ENCODE assay signal across 17 cellular contexts in genomic region chr3:194884649-194885315, GRCh38.
DNase-seq lines count a peak whose midpoint lies in the region; ATAC-seq and TF ChIP-seq lines count a peak whose summit lies in the region.
"Had no signal": no experiment of that assay in that cellular context is flagged by ENCODE, and none has a peak within 500 bp of the region (broad histone marks: within the 10 kb centered on the region; RNA-seq: fewer than 3 reads in every experiment).

No MANE protein-coding gene starts in this region.

- TF ChIP-seq CTCF in right atrium auricular region (IDR thresholded peaks at IDR 0.05) = no peak

- ATAC-seq in naive thymus-derived CD4-positive, alpha-beta T cell = no peak
- ATAC-seq in HG03175 (IDR thresholded peaks at IDR 0.05; ENCODE audit: unreplicated experiment) = no peak

- DNase-seq in activated CD8-positive, alpha-beta memory T cell treated with anti-CD3 and anti-CD28 coated beads for 24 hours = peak; percentile 17
- DNase-seq in activated CD8-positive, alpha-beta memory T cell treated with anti-CD3 and anti-CD28 coated beads, Interleukin-2, amount 50 U/mL, for 4 hours = no peak
- DNase-seq in dermis blood vessel endothelial cell (peak; percentile 94), right atrium auricular region (ENCODE audit: low spot score) (peak; percentile 57), amygdala (lab: John Stamatoyannopoulos, UW) (no peak)
- peak; percentile 9 for DNase-seq in stimulated activated CD8-positive, alpha-beta memory T cell treated with anti-CD3 and anti-CD28 coated beads, Interleukin-4, amount 100 ng/mL, for 48 hours
- DNase-seq in naive thymus-derived CD4-positive, alpha-beta T cell = no peak
- DNase-seq: COR-L47; DND-41; foreskin melanocyte; NCI-H2171; NCI-H526 treated with DMSO at 0.1 percent for 48 hours; stimulated activated CD4-positive, alpha-beta T cell treated with anti-CD3 and anti-CD28 coated beads, Interleukin-12 subunit alpha, Interleukin-12 subunit beta, amount 100 ng/mL, for 4 hours had no signal

- CTCF ChIA-PET in naive thymus-derived CD4-positive, alpha-beta T cell (lab: Charles Lee) = no interaction called here

- H3K4me3 ChIP-seq in right atrium auricular region = no peak overlapping the region
- H3K4me3 ChIP-seq in naive thymus-derived CD4-positive, alpha-beta T cell (ENCODE audit: low read length) = no peak overlapping the region

- no peaks in the 10 kb centered on the region for H3K27me3 ChIP-seq in right atrium auricular region
- H3K27me3 ChIP-seq in naive thymus-derived CD4-positive, alpha-beta T cell (ENCODE audit: control insufficient read depth in 2 of 2, insufficient read depth in 2 of 2, low read length in 2 of 2) = no peaks in the 10 kb centered on the region

- peak overlapping the region in 1 of 2 donors; percentile 10 for H3K27ac ChIP-seq in right atrium auricular region
- no peak overlapping the region for H3K27ac ChIP-seq in naive thymus-derived CD4-positive, alpha-beta T cell (ENCODE audit: low read depth, low read length)
- H3K27ac ChIP-seq: 22Rv1 had no signal

- peaks cover 0 to 9% (median 5%) of the 10 kb centered on the region in 7 donors for H3K4me1 Mint-ChIP-seq in naive thymus-derived CD4-positive, alpha-beta T cell

- H3K36me3 Mint-ChIP-seq in naive thymus-derived CD4-positive, alpha-beta T cell = peaks cover 4 to 13% (median 8%) of the 10 kb centered on the region in 5 donors

- intact Hi-C loops in naive thymus-derived CD4-positive, alpha-beta T cell (cut with micrococcal nuclease) = no loop called here

- H3K36me3 ChIP-seq in right atrium auricular region = no peaks in the 10 kb centered on the region
- H3K36me3 ChIP-seq in naive thymus-derived CD4-positive, alpha-beta T cell (ENCODE audit: control insufficient read depth in 2 of 3, insufficient read depth in 3 of 3, low read length in 3 of 3) = no peaks in the 10 kb centered on the region

- peaks cover 0 to 21% of the 10 kb centered on the region in 2 donors for H3K4me1 ChIP-seq in right atrium auricular region
- H3K4me1 ChIP-seq in naive thymus-derived CD4-positive, alpha-beta T cell (ENCODE audit: control insufficient read depth in 2 of 2, insufficient read depth in 2 of 2, low read length in 2 of 2) = no peaks in the 10 kb centered on the region

- no peak overlapping the region for H3K27ac Mint-ChIP-seq in naive thymus-derived CD4-positive, alpha-beta T cell
- H3K27ac Mint-ChIP-seq: activated T-helper 1 cell treated with anti-CD3 and anti-CD28 coated beads, Interleukin-12 subunit alpha, Interleukin-12 subunit beta, Interleukin-2, Interleukin-4 antibody, amounts not matched to agents 30 ng/mL and 10 ng/mL and 1 ng/mL, durations not matched to agents 14 hours and 24 hours and 36 hours had no signal

- peaks cover 0 to 10% (median 2%) of the 10 kb centered on the region in 5 donors for H3K27me3 Mint-ChIP-seq in naive thymus-derived CD4-positive, alpha-beta T cell

- POLR2A ChIA-PET in naive thymus-derived CD4-positive, alpha-beta T cell (lab: Charles Lee) = no interaction called here

- H3K9me3 Mint-ChIP-seq in naive thymus-derived CD4-positive, alpha-beta T cell = peaks cover 6 to 55% (median 16%) of the 10 kb centered on the region in 11 donors

- H3K4me3 Mint-ChIP-seq in naive thymus-derived CD4-positive, alpha-beta T cell = no peak overlapping the region
- H3K4me3 Mint-ChIP-seq: activated naive CD4-positive, alpha-beta T cell treated with anti-CD3 and anti-CD28 coated beads, Interleukin-2, amount 50 U/mL, for 24 hours; activated T-helper 1 cell treated with anti-CD3 and anti-CD28 coated beads, Interleukin-12 subunit alpha, Interleukin-12 subunit beta, Interleukin-2, Interleukin-4 antibody, amounts not matched to agents 30 ng/mL and 10 ng/mL and 1 ng/mL, durations not matched to agents 14 hours and 24 hours and 36 hours had no signal

- H3K9me3 ChIP-seq in right atrium auricular region = peaks cover 0 to 9% of the 10 kb centered on the region in 2 donors
- peaks cover 0 to 9% (median 0%) of the 10 kb centered on the region in 3 experiments for H3K9me3 ChIP-seq in naive thymus-derived CD4-positive, alpha-beta T cell (ENCODE audit: control insufficient read depth in 2 of 3, low read length in 3 of 3)

Comparison
In these comparisons a context has a peak if more than half of its experiments do, and no peak if none do; other contexts are left out.
1. DNase-seq: peak in activated CD8-positive, alpha-beta memory T cell treated with anti-CD3 and anti-CD28 coated beads for 24 hours (single experiment), dermis blood vessel endothelial cell (single experiment), right atrium auricular region (single experiment) and stimulated activated CD8-positive, alpha-beta memory T cell treated with anti-CD3 and anti-CD28 coated beads, Interleukin-4, amount 100 ng/mL, for 48 hours (single experiment); none in activated CD8-positive, alpha-beta memory T cell treated with anti-CD3 and anti-CD28 coated beads, Interleukin-2, amount 50 U/mL, for 4 hours (single experiment), naive thymus-derived CD4-positive, alpha-beta T cell (0 of 9) and amygdala (0 of 56).